In genomic region chr22:45923812-45924211, GRCh38 we compare ENCODE assay signal across 1 cellular context.
TF ChIP-seq lines count a peak whose summit lies in the region.

No MANE protein-coding gene starts in this region.

TF ChIP-seq in GM23338, 12 proteins besides CTCF, POLR2A, EP300 and RAD21 (continued from another document):
- no peak for TF ChIP-seq REST (IDR thresholded peaks at IDR 0.05; ENCODE audit: unreplicated experiment)
- no peak for TF ChIP-seq ZNF114 (CRISPR knock-in tag; IDR thresholded peaks at IDR 0.05)
- no peak for TF ChIP-seq EZH2phosphoT487 (IDR thresholded peaks at IDR 0.05; ENCODE audit: unreplicated experiment)
- no peak for TF ChIP-seq ZNF331 (CRISPR knock-in tag; IDR thresholded peaks at IDR 0.05; ENCODE audit: low read depth)
- TF ChIP-seq ZNF462 (CRISPR knock-in tag; IDR thresholded peaks at IDR 0.05): no peak
- no peak for TF ChIP-seq EZH2 (IDR thresholded peaks at IDR 0.05; ENCODE audit: low read depth, unreplicated experiment)
- no peak for TF ChIP-seq POLR2AphosphoS5 (IDR thresholded peaks at IDR 0.05; ENCODE audit: low read depth)
TF ChIP-seq in GM23338: peak in this region for 0.
